ENCODE assay signal across 25 cellular contexts in the genomic region with DNA sequence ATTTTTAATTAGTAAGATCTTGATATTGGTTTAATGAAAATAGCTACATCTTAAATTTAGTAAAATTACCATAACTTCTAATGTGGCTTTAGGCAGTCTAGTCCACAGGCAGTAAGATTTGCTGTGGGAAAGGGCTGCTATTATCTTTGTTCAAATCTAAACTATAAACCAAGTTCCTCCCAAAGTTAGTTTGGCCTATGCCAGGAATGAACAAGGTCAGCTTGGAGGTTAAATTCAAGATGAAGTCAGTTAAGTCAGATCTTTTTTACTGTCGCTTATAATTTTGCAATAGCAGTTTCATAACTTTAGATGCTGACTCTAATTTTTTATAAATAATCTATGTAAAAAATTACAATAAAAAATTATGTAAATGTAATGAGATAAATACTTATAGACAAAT.
"Had no signal": no experiment of that assay in that cellular context is flagged by ENCODE, and none has a peak within 500 bp of the region (broad histone marks: within the 10 kb centered on the region; RNA-seq: fewer than 3 reads in every experiment).

No MANE protein-coding gene starts in this region.

- DNase-seq: activated CD4-positive, alpha-beta T cell treated with anti-CD3 and anti-CD28 coated beads for 4 hours; activated CD8-positive, alpha-beta memory T cell treated with anti-CD3 and anti-CD28 coated beads, Interleukin-2, amount 50 U/mL, for 4 hours; activated CD8-positive, alpha-beta T cell treated with anti-CD3 and anti-CD28 coated beads for 36 hours; activated gamma-delta T cell treated with Interleukin-2 at 50 U/mL for 16 hours; activated naive CD4-positive, alpha-beta T cell treated with anti-CD3 and anti-CD28 coated beads, Interleukin-2, amount 10 ng/mL, durations not matched to agents 7 days and 5 days; activated naive CD8-positive, alpha-beta T cell treated with anti-CD3 and anti-CD28 coated beads for 36 hours; activated T-cell treated with anti-CD3 and anti-CD28 coated beads, Interleukin-2, amount 50 U/mL, for 72 hours; adrenal gland; aorta; MG63; MV-4-11; NCI-H1092 treated with DMSO at 0.1 percent for 48 hours; NCI-H1436; NCI-H1694 treated with DMSO at 0.1 percent for 48 hours; NCI-H2029 treated with DMSO at 0.1 percent for 48 hours; NCI-H345; NCI-H510A; NK-92 treated with Interleukin-12 subunit alpha and Interleukin-12 subunit beta, amount 100 ng/mL, for 24 hours; OCI-M1; Right ventricle myocardium superior had no signal

- H3K36me3 ChIP-seq: adrenal gland, MG63, SJSA1 had no signal

- H3K9me3 ChIP-seq: adrenal gland, SJSA1 had no signal

- H3K4me1 ChIP-seq: adrenal gland, SJSA1 had no signal

- ATAC-seq: activated CD4-positive, CD25-positive, alpha-beta regulatory T cell treated with anti-CD3 and anti-CD28 coated beads, Interleukin-2, amount 50 U/mL, for 24 hours; activated CD8-positive, alpha-beta T cell treated with anti-CD3 and anti-CD28 coated beads for 36 hours; activated T-cell treated with anti-CD3 and anti-CD28 coated beads, Interleukin-2, amount 50 U/mL, for 72 hours; Panc1 had no signal

- H3K27ac ChIP-seq: adrenal gland, KMS-11, RWPE1, SJSA1 had no signal

- H3K4me3 ChIP-seq: adrenal gland, MG63, SJSA1 had no signal

- H3K27me3 ChIP-seq: adrenal gland, MG63, SJSA1 had no signal

- H3K9ac ChIP-seq: KMS-11 had no signal
